12 cellular contexts compared by ENCODE assay signal in the genomic region with DNA sequence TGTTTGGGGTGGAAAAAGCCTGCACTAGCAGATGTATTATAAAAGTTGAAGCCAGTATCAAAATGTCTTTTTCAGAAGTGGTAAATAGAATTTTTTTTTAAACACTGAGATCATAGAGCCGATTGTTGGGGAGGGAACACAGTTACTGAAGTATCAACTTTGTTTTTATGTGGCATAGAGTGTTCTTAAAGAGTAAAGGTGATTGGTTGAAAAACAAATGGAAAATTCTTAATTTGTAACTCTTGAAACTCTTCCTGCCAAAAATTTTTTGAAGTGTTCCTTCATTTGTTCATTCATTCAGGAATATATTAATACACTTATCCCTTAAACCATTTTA.
DNase-seq lines count a peak whose midpoint lies in the region; ATAC-seq, FAIRE-seq and TF ChIP-seq lines count a peak whose summit lies in the region.
"Had no signal": no experiment of that assay in that cellular context is flagged by ENCODE, and none has a peak within 500 bp of the region (broad histone marks: within the 10 kb centered on the region; RNA-seq: fewer than 3 reads in every experiment).

No MANE protein-coding gene starts in this region.

- H3K27me3 Mint-ChIP-seq in natural killer cell (ENCODE audit: low read depth in 2 of 2) (no peaks in the 10 kb centered on the region), astrocyte (ENCODE audit: low read depth, unreplicated experiment) (no peaks in the 10 kb centered on the region)
- H3K27me3 Mint-ChIP-seq in natural killer cell treated with Interleukin-12 subunit alpha and Interleukin-12 subunit beta and Interleukin-15 and Interleukin-18, amount 100 ng/mL, for 72 hours, result no peaks in the 10 kb centered on the region
- H3K27me3 Mint-ChIP-seq: activated B cell treated with CpG ODN at 0.5 μM for 24 hours had no signal

- TF ChIP-seq CTCF in natural killer cell (IDR thresholded peaks at IDR 0.05), result no peak
- no peak for TF ChIP-seq CTCF in astrocyte (IDR thresholded peaks at IDR 0.05; ENCODE audit: insufficient read depth, low read depth, low read length)

- H3K27me3 ChIP-seq in astrocyte (ENCODE audit: insufficient read depth, low read length), result no peaks in the 10 kb centered on the region
- no peaks in the 10 kb centered on the region for H3K27me3 ChIP-seq in mucosa of stomach (ENCODE audit: control insufficient read depth, insufficient read depth, low read length)
- H3K27me3 ChIP-seq in aorta (ENCODE audit: control insufficient read depth in 1 of 2, insufficient read depth in 2 of 2, low read length in 1 of 2), result no peaks in the 10 kb centered on the region

- H3K27ac Mint-ChIP-seq in natural killer cell (peak overlapping the region; percentile 71 to 80), astrocyte (ENCODE audit: unreplicated experiment) (no peak overlapping the region)
- H3K27ac Mint-ChIP-seq in natural killer cell treated with Interleukin-12 subunit alpha and Interleukin-12 subunit beta and Interleukin-15 and Interleukin-18, amount 100 ng/mL, for 72 hours, result peak overlapping the region in 1 of 2 donors; percentile 66
- H3K27ac Mint-ChIP-seq: activated B cell treated with CpG ODN at 0.5 μM for 24 hours, CD14-positive monocyte had no signal

- H3K4me3 ChIP-seq in astrocyte (ENCODE audit: insufficient read depth, low read depth, low read length) (no peak overlapping the region), mucosa of stomach (ENCODE audit: low read length) (no peak overlapping the region), aorta (ENCODE audit: low read length in 2 of 2) (peak overlapping the region in 1 of 2 donors; percentile 24)

- H2AFZ ChIP-seq in astrocyte (ENCODE audit: low read depth, low read length), result no peak overlapping the region

- no peaks in the 10 kb centered on the region for H3K79me2 ChIP-seq in astrocyte (ENCODE audit: insufficient read depth, low read length)

- H3K9me3 Mint-ChIP-seq in natural killer cell (no peaks in the 10 kb centered on the region), astrocyte (ENCODE audit: unreplicated experiment) (no peaks in the 10 kb centered on the region)
- no peaks in the 10 kb centered on the region for H3K9me3 Mint-ChIP-seq in natural killer cell treated with Interleukin-12 subunit alpha and Interleukin-12 subunit beta and Interleukin-15 and Interleukin-18, amount 100 ng/mL, for 72 hours
- H3K9me3 Mint-ChIP-seq: activated B cell treated with CpG ODN at 0.5 μM for 24 hours had no signal

- no peak for DNase-seq in natural killer cell
- DNase-seq in natural killer cell treated with Interleukin-12 subunit alpha and Interleukin-12 subunit beta and Interleukin-15 and Interleukin-18, amount 100 ng/mL, for 72 hours (ENCODE audit: low spot score), result no peak
- DNase-seq in astrocyte (ENCODE audit: low read depth), result no peak
- DNase-seq in aorta, result no peak
- DNase-seq in NCI-H2107 treated with DMSO at 0.1 percent for 48 hours (lab: John Stamatoyannopoulos, UW; ENCODE audit: unreplicated experiment), result no peak
- DNase-seq: activated B cell treated with CpG ODN at 0.5 μM for 24 hours; NCI-H2029; stimulated activated CD4-positive, alpha-beta T cell treated with anti-CD3 and anti-CD28 coated beads, Interleukin-12 subunit alpha, Interleukin-12 subunit beta, amount 100 ng/mL, for 4 hours had no signal

- ATAC-seq in natural killer cell, result no peak
- ATAC-seq in natural killer cell treated with Interleukin-12 subunit alpha and Interleukin-12 subunit beta and Interleukin-15 and Interleukin-18, amount 100 ng/mL, for 72 hours, result no peak
- ATAC-seq in HG02759 (IDR thresholded peaks at IDR 0.05; ENCODE audit: unreplicated experiment), result no peak
- no peak for ATAC-seq in HG03108 (IDR thresholded peaks at IDR 0.05; ENCODE audit: unreplicated experiment)
- no peak for ATAC-seq in aorta (ENCODE audit: low FRiP score)

- H3K36me3 Mint-ChIP-seq in natural killer cell (no peaks in the 10 kb centered on the region), astrocyte (ENCODE audit: low read depth, unreplicated experiment) (peaks cover 3% of the 10 kb centered on the region)
- H3K36me3 Mint-ChIP-seq in natural killer cell treated with Interleukin-12 subunit alpha and Interleukin-12 subunit beta and Interleukin-15 and Interleukin-18, amount 100 ng/mL, for 72 hours, result no peaks in the 10 kb centered on the region

- H3K9ac ChIP-seq in astrocyte (ENCODE audit: low read length), result no peak overlapping the region
- peak overlapping the region; percentile 38 for H3K9ac ChIP-seq in mucosa of stomach (ENCODE audit: low read length)

- H3K4me1 ChIP-seq in astrocyte (ENCODE audit: insufficient read depth, low read length), result no peaks in the 10 kb centered on the region
- peaks cover 12% of the 10 kb centered on the region for H3K4me1 ChIP-seq in mucosa of stomach (ENCODE audit: control insufficient read depth, insufficient read depth, low read length)
- H3K4me1 ChIP-seq in aorta (ENCODE audit: control insufficient read depth in 1 of 2, insufficient read depth in 2 of 2, low read length in 2 of 2), result no peaks in the 10 kb centered on the region

- H3K9me3 ChIP-seq in astrocyte (ENCODE audit: insufficient read depth, low read depth, low read length) (no peaks in the 10 kb centered on the region), mucosa of stomach (ENCODE audit: control insufficient read depth, low read length) (no peaks in the 10 kb centered on the region), aorta (ENCODE audit: control insufficient read depth, low read length) (no peaks in the 10 kb centered on the region)

- H3K27ac ChIP-seq in astrocyte (ENCODE audit: low read depth, low read length) (no peak overlapping the region), aorta (ENCODE audit: low read depth in 1 of 2, low read length in 2 of 2) (no peak overlapping the region)

- peak overlapping the region; percentile 42 for H3K4me2 ChIP-seq in astrocyte (ENCODE audit: low read length)

- H4K20me1 ChIP-seq in astrocyte (ENCODE audit: insufficient read depth, low read length), result no peaks in the 10 kb centered on the region

- H3K36me3 ChIP-seq in astrocyte (ENCODE audit: insufficient read depth, low read length), result no peaks in the 10 kb centered on the region
- no peaks in the 10 kb centered on the region for H3K36me3 ChIP-seq in mucosa of stomach (ENCODE audit: control insufficient read depth, insufficient read depth, low read length)
- H3K36me3 ChIP-seq in aorta (ENCODE audit: control insufficient read depth in 1 of 2, insufficient read depth in 2 of 2, low read length in 1 of 2), result no peaks in the 10 kb centered on the region

- WGBS in aorta, 2 donors, result 6 to 10% methylated on average over 1 of the region's 1 CpG

- intact Hi-C loops in natural killer cell (cut with micrococcal nuclease) (no loop called here), aorta (cut with DNase I) (no loop called here)

- H3K4me3 Mint-ChIP-seq in natural killer cell (peak overlapping the region; percentile 75), astrocyte (ENCODE audit: unreplicated experiment) (no peak overlapping the region)
- H3K4me3 Mint-ChIP-seq in natural killer cell treated with Interleukin-12 subunit alpha and Interleukin-12 subunit beta and Interleukin-15 and Interleukin-18, amount 100 ng/mL, for 72 hours, result no peak overlapping the region
- H3K4me3 Mint-ChIP-seq: activated B cell treated with CpG ODN at 0.5 μM for 24 hours, CD14-positive monocyte had no signal

- no peak for FAIRE-seq in astrocyte (lab: Jason Lieb, UNC)

- H3K4me1 Mint-ChIP-seq in natural killer cell, result peaks cover 15 to 17% of the 10 kb centered on the region in 2 donors
- H3K4me1 Mint-ChIP-seq in natural killer cell treated with Interleukin-12 subunit alpha and Interleukin-12 subunit beta and Interleukin-15 and Interleukin-18, amount 100 ng/mL, for 72 hours (ENCODE audit: low read depth in 2 of 2), result peaks cover 12 to 15% of the 10 kb centered on the region in 2 donors
- peaks cover 8% of the 10 kb centered on the region for H3K4me1 Mint-ChIP-seq in astrocyte (ENCODE audit: low read depth, unreplicated experiment)
- H3K4me1 Mint-ChIP-seq: CD14-positive monocyte had no signal
